In the genomic region with DNA sequence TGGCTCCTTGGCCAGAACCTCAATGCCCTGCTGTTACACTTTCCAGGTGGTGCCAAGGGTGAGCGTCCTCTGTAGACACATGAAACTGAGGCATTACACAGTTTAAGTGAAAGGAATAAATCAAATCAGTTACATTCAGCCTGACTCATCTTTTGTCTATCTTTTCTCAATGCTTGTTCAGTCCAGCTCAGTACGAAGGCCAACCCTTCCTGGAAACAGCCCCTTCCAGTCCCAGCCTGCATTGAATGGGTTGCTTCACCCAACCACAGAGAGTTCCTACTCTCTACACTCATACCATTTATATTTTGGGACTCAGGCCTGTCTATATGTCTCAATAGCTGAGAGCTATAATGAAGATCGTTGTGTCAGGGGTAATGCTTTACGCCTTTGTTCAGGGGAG, we compare ENCODE assay signal across 19 cellular contexts.
DNase-seq lines count a peak whose midpoint lies in the region; ATAC-seq and TF ChIP-seq lines count a peak whose summit lies in the region.
"Had no signal": no experiment of that assay in that cellular context is flagged by ENCODE, and none has a peak within 500 bp of the region (broad histone marks: within the 10 kb centered on the region; RNA-seq: fewer than 3 reads in every experiment).

No MANE protein-coding gene starts in this region.

- TF ChIP-seq CTCF in AG10803 (conservative IDR thresholded peaks at IDR 0.05; ENCODE audit: low read length) (no peak), cardiac fibroblast (IDR thresholded peaks at IDR 0.05; ENCODE audit: low read depth, low read length) (no peak), left lung (IDR thresholded peaks at IDR 0.05) (no peak)

- peak; percentile 37 for DNase-seq in AG10803 (ENCODE audit: low read depth)
- DNase-seq in GM23248 = peak; percentile 56
- peak; percentile 3 to 84 for DNase-seq in cardiac fibroblast (ENCODE audit: low read depth in 2 of 2)
- DNase-seq in left lung = no peak
- DNase-seq in COR-L47 (lab: John Stamatoyannopoulos, UW) = no peak
- no peak for DNase-seq in Karpas-422
- DNase-seq in NCI-H1105 (lab: John Stamatoyannopoulos, UW) = no peak
- DNase-seq: activated CD4-positive, alpha-beta T cell treated with anti-CD3 and anti-CD28 coated beads for 1 hour; body of pancreas; Calu3; heart left ventricle; NCI-H69; stimulated activated CD4-positive, alpha-beta T cell treated with anti-CD3 and anti-CD28 coated beads, Interleukin-4, amount 100 ng/mL, for 24 hours; T1000 had no signal

- H3K4me1 ChIP-seq in GM23248 (ENCODE audit: insufficient read depth) = peaks cover 5% of the 10 kb centered on the region
- no peaks in the 10 kb centered on the region for H3K4me1 ChIP-seq in left lung
- no peaks in the 10 kb centered on the region for H3K4me1 ChIP-seq in Karpas-422 (ENCODE audit: low read length)
- H3K4me1 ChIP-seq: vagina had no signal

- peak; percentile 22 for ATAC-seq in left lung
- ATAC-seq: body of pancreas, Panc1 had no signal

- H3K79me2 ChIP-seq in GM23248 (ENCODE audit: insufficient read depth) (no peaks in the 10 kb centered on the region), Karpas-422 (ENCODE audit: low read length) (no peaks in the 10 kb centered on the region)

- no peak overlapping the region for H3K27ac ChIP-seq in GM23248
- no peak overlapping the region for H3K27ac ChIP-seq in left lung
- no peak overlapping the region for H3K27ac ChIP-seq in Karpas-422 (ENCODE audit: low read length)
- H3K27ac ChIP-seq: body of pancreas, heart left ventricle, SK-N-MC, skin epidermis, suprapubic skin, vagina had no signal

- peaks cover 13% of the 10 kb centered on the region; the same call in 1 of the 2 replicates for H3F3A ChIP-seq in GM23248 (ENCODE audit: insufficient read depth)

- 86 to 87% methylated on average over 4 of the region's 4 CpGs for WGBS in GM23248 (ENCODE audit: low coverage in 1 of 2, low lambda C conversion rate in 2 of 2, missing lambda C conversion rate in 2 of 2), 2 experiments

- H3K9me3 ChIP-seq in GM23248 (ENCODE audit: low read depth) = no peaks in the 10 kb centered on the region
- H3K9me3 ChIP-seq in left lung = no peaks in the 10 kb centered on the region
- no peaks in the 10 kb centered on the region for H3K9me3 ChIP-seq in Karpas-422 (ENCODE audit: low read length)
- H3K9me3 ChIP-seq: body of pancreas, heart left ventricle, suprapubic skin, vagina had no signal

- intact Hi-C loops in left lung (cut with DNase I) = no loop called here

- no peaks in the 10 kb centered on the region for H3K27me3 ChIP-seq in GM23248 (replicated peaks; ENCODE audit: insufficient read depth)
- H3K27me3 ChIP-seq in left lung = no peaks in the 10 kb centered on the region
- no peaks in the 10 kb centered on the region for H3K27me3 ChIP-seq in Karpas-422 (ENCODE audit: low read length)
- H3K27me3 ChIP-seq: body of pancreas, heart left ventricle, suprapubic skin, vagina had no signal

- H3K9ac ChIP-seq in GM23248 (no peak overlapping the region), Karpas-422 (ENCODE audit: low read length) (no peak overlapping the region)

- in situ Hi-C loops in GM23248 (cut with MboI) = no loop called here

- no peak overlapping the region for H3K4me3 ChIP-seq in AG10803 (ENCODE audit: low read length)
- no peak overlapping the region for H3K4me3 ChIP-seq in GM23248
- no peak overlapping the region for H3K4me3 ChIP-seq in cardiac fibroblast (replicated peaks in 1 of 2; ENCODE audit: low read depth in 2 of 2, low read length in 2 of 2)
- no peak overlapping the region for H3K4me3 ChIP-seq in left lung
- no peak overlapping the region for H3K4me3 ChIP-seq in Karpas-422 (ENCODE audit: low read length)
- H3K4me3 ChIP-seq: body of pancreas, heart left ventricle, SK-N-MC, skin epidermis, suprapubic skin, vagina had no signal

- H2AFZ ChIP-seq in GM23248 (no peak overlapping the region), Karpas-422 (ENCODE audit: low read length) (no peak overlapping the region)

- no peaks in the 10 kb centered on the region for H3K9me2 ChIP-seq in GM23248 (ENCODE audit: insufficient read depth)
- no peaks in the 10 kb centered on the region for H3K9me2 ChIP-seq in Karpas-422 (replicated peaks; ENCODE audit: insufficient read depth, low read length)

- H3K4me2 ChIP-seq in GM23248 (ENCODE audit: unreplicated experiment) (no peak overlapping the region), Karpas-422 (ENCODE audit: low read depth, low read length, poor library complexity, severe bottlenecking) (no peak overlapping the region)

- H4K20me1 ChIP-seq in GM23248 (ENCODE audit: insufficient read depth) (no peaks in the 10 kb centered on the region), Karpas-422 (ENCODE audit: insufficient read depth, low read depth, low read length) (no peaks in the 10 kb centered on the region)

- H3K36me3 ChIP-seq in GM23248 (ENCODE audit: low read depth) (no peaks in the 10 kb centered on the region), left lung (no peaks in the 10 kb centered on the region), Karpas-422 (ENCODE audit: insufficient read depth, low read length) (no peaks in the 10 kb centered on the region)
- H3K36me3 ChIP-seq: heart left ventricle, suprapubic skin, vagina had no signal

Comparison
In these comparisons a context has a peak if more than half of its experiments do, and no peak if none do; other contexts are left out.
1. DNase-seq: peak in AG10803 (single experiment), GM23248 (single experiment) and cardiac fibroblast (2 of 2); none in left lung (0 of 2), COR-L47 (single experiment), Karpas-422 (single experiment) and NCI-H1105 (single experiment).